In the genomic region with DNA sequence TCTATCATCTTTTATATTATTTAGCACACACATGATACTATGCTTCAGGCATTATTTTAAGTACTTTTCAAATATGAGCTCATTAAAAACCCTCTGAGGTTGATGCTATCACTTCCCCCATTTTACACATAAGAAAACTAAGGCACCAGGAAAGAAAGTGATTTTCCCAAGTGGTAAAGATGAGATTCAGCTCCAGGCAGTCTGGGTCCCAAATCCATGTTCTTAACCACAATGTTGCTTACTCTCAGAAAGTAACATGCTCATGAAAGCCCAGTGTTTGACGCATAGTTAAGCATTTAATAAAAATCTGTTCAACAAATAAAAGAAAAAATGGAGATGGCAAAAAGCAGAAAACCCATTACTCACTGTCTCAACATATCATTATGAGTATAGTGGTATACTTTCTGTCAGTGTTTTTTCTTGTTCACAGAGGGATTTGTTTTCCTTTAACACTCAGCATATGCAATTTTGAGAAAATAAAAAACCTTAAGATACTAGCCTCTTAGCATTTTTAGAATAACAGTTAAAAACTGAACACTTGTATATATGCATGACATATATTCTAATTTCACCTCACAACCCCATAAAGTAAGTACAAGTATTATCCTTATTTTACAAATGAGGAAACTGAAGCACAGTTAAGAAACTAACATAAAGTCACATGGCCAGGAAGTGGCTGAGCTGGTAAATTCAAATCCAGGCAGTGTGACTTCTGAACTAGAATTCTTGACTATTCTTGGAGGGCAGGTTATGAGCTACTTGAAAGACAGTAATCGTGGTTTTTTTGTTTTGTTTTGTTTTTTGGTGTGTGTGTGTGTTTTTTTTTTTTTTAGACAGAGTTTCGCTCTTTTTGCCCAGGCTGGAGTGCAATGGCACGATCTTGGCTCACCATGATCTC, we compare ENCODE assay signal across 9 cellular contexts. TPM values are rescaled to one million over a fixed set of nuclear protein-coding genes. Genes with fewer than 3 reads are reported as not detected.
DNase-seq lines count a peak whose midpoint lies in the region; ATAC-seq and TF ChIP-seq lines count a peak whose summit lies in the region.
"Had no signal": no experiment of that assay in that cellular context is flagged by ENCODE, and none has a peak within 500 bp of the region (broad histone marks: within the 10 kb centered on the region; RNA-seq: fewer than 3 reads in every experiment).

No MANE protein-coding gene starts in this region.

- H3K4me3 Mint-ChIP-seq in CD14-positive monocyte: peak overlapping the region; percentile 12 to 65
- no peak overlapping the region for H3K4me3 Mint-ChIP-seq in dendritic cell treated with granulocyte-macrophage colony-stimulating factor and Interleukin-4, amounts not matched to agents 40 ng/mL and 50 ng/mL, for 4 days

- peaks cover 24% of the 10 kb centered on the region for H3K4me1 Mint-ChIP-seq in CD14-positive monocyte
- H3K4me1 Mint-ChIP-seq in dendritic cell treated with granulocyte-macrophage colony-stimulating factor and Interleukin-4, amounts not matched to agents 40 ng/mL and 50 ng/mL, for 4 days (ENCODE audit: low read depth): peaks cover 21% of the 10 kb centered on the region

- peak; percentile 44 for ATAC-seq in GM19467 (IDR thresholded peaks at IDR 0.05; ENCODE audit: unreplicated experiment)
- ATAC-seq in HG03159 (IDR thresholded peaks at IDR 0.05; ENCODE audit: unreplicated experiment): no peak

- peak overlapping the region in 6 of 7 donors; percentile 58 to 88 (median 78) for H3K27ac Mint-ChIP-seq in CD14-positive monocyte
- peak overlapping the region; percentile 66 for H3K27ac Mint-ChIP-seq in dendritic cell treated with granulocyte-macrophage colony-stimulating factor and Interleukin-4, amounts not matched to agents 40 ng/mL and 50 ng/mL, for 4 days

- H3K9me3 Mint-ChIP-seq in CD14-positive monocyte: peaks cover 0 to 2% (median 0%) of the 10 kb centered on the region in 7 donors
- no peaks in the 10 kb centered on the region for H3K9me3 Mint-ChIP-seq in dendritic cell treated with granulocyte-macrophage colony-stimulating factor and Interleukin-4, amounts not matched to agents 40 ng/mL and 50 ng/mL, for 4 days

- H3K36me3 Mint-ChIP-seq in CD14-positive monocyte: no peaks in the 10 kb centered on the region
- peaks cover 6% of the 10 kb centered on the region for H3K36me3 Mint-ChIP-seq in dendritic cell treated with granulocyte-macrophage colony-stimulating factor and Interleukin-4, amounts not matched to agents 40 ng/mL and 50 ng/mL, for 4 days (ENCODE audit: low read depth)

- no peak for TF ChIP-seq CTCF in CD14-positive monocyte (IDR thresholded peaks at IDR 0.05)

- intact Hi-C loops in CD14-positive monocyte (cut with micrococcal nuclease): loop anchor here in 1 of 2 donors (10.0 kb wide), 1 partner anchor 225 kb away; no protein-coding TSS in a partner anchor
- intact Hi-C loops in dendritic cell treated with granulocyte-macrophage colony-stimulating factor and Interleukin-4, amounts not matched to agents 40 ng/mL and 50 ng/mL, for 4 days (cut with micrococcal nuclease): no loop called here

- DNase-seq in CD14-positive monocyte (ENCODE audit: low spot score) (no peak), KG1 (lab: John Stamatoyannopoulos, UW) (peak; percentile 65), NCI-H1105 treated with DMSO at 0.1 percent for 48 hours (lab: John Stamatoyannopoulos, UW) (no peak), HuH-7 (ENCODE audit: low spot score) (no peak), NCI-H146 (lab: John Stamatoyannopoulos, UW) (no peak)
- DNase-seq: NCI-H1436 had no signal

- H3K27me3 Mint-ChIP-seq in CD14-positive monocyte (ENCODE audit: low read depth in 3 of 3): peaks cover 0 to 2% (median 0%) of the 10 kb centered on the region in 3 donors
- no peaks in the 10 kb centered on the region for H3K27me3 Mint-ChIP-seq in dendritic cell treated with granulocyte-macrophage colony-stimulating factor and Interleukin-4, amounts not matched to agents 40 ng/mL and 50 ng/mL, for 4 days

RNA-seq across cellular contexts. Expression of a gene that starts 10.4 kb away (rescaled TPM):
- polyA plus RNA-seq in CD14-positive monocyte: 1 to 10 TPM in 1 of 2 donors, under 1 TPM in 1; 0.85 to 1.1 TPM

RNA-seq across cellular contexts. Expression of a gene that starts 11.2 kb away (rescaled TPM):
- polyA plus RNA-seq in CD14-positive monocyte: 10 to 100 TPM; 11.6 to 17.7 TPM
